Comparison of ENCODE assay signal across 2 cellular contexts in genomic region chr12:131912526-131913274, GRCh38.
TF ChIP-seq lines count a peak whose summit lies in the region.

No MANE protein-coding gene starts in this region.

TF ChIP-seq in HCT116, 20 proteins besides CTCF, POLR2A, EP300 and RAD21:
- no peak for TF ChIP-seq POLR2AphosphoS5 (IDR thresholded peaks at IDR 0.05; ENCODE audit: low read depth, low read length)
- no peak for TF ChIP-seq ZBTB33 (IDR thresholded peaks at IDR 0.05; ENCODE audit: extremely low read depth, insufficient replicate concordance, low read length)
- no peak for TF ChIP-seq CEBPB (IDR thresholded peaks at IDR 0.05; ENCODE audit: low read depth)
- no peak for TF ChIP-seq ZNF274 (IDR thresholded peaks at IDR 0.05; ENCODE audit: low read depth, low read length)
- TF ChIP-seq EZH2phosphoT487 (IDR thresholded peaks at IDR 0.05; ENCODE audit: borderline replicate concordance) = no peak
- TF ChIP-seq, protein P1, sequence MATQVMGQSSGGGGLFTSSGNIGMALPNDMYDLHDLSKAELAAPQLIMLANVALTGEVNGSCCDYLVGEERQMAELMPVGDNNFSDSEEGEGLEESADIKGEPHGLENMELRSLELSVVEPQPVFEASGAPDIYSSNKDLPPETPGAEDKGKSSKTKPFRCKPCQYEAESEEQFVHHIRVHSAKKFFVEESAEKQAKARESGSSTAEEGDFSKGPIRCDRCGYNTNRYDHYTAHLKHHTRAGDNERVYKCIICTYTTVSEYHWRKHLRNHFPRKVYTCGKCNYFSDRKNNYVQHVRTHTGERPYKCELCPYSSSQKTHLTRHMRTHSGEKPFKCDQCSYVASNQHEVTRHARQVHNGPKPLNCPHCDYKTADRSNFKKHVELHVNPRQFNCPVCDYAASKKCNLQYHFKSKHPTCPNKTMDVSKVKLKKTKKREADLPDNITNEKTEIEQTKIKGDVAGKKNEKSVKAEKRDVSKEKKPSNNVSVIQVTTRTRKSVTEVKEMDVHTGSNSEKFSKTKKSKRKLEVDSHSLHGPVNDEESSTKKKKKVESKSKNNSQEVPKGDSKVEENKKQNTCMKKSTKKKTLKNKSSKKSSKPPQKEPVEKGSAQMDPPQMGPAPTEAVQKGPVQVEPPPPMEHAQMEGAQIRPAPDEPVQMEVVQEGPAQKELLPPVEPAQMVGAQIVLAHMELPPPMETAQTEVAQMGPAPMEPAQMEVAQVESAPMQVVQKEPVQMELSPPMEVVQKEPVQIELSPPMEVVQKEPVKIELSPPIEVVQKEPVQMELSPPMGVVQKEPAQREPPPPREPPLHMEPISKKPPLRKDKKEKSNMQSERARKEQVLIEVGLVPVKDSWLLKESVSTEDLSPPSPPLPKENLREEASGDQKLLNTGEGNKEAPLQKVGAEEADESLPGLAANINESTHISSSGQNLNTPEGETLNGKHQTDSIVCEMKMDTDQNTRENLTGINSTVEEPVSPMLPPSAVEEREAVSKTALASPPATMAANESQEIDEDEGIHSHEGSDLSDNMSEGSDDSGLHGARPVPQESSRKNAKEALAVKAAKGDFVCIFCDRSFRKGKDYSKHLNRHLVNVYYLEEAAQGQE (IDR thresholded peaks at IDR 0.05; ENCODE audit: low read depth) = no peak
- no peak for TF ChIP-seq ZFX (IDR thresholded peaks at IDR 0.05)
- TF ChIP-seq EZH2 (IDR thresholded peaks at IDR 0.05) = no peak
- peak; percentile 99 for TF ChIP-seq EGR1 (IDR thresholded peaks at IDR 0.05; ENCODE audit: low read depth)
- no peak for TF ChIP-seq ELF1 (IDR thresholded peaks at IDR 0.05; ENCODE audit: borderline replicate concordance, low read depth)
- TF ChIP-seq FOSL1 (IDR thresholded peaks at IDR 0.05; ENCODE audit: low read depth) = no peak; the same call in 1 of the 2 replicates
- no peak for TF ChIP-seq SIN3A (IDR thresholded peaks at IDR 0.05; ENCODE audit: low read depth)
- TF ChIP-seq SP1 (IDR thresholded peaks at IDR 0.05; ENCODE audit: low read depth) = no peak
- TF ChIP-seq YY1 (IDR thresholded peaks at IDR 0.05; ENCODE audit: extremely low read depth, insufficient replicate concordance, low read depth, low read length) = peak; percentile 75
- TF ChIP-seq TCF7L2 (IDR thresholded peaks at IDR 0.05; ENCODE audit: borderline replicate concordance, extremely low read depth, insufficient read depth, insufficient read length) = no peak

TF ChIP-seq in WTC11, 78 proteins besides CTCF, POLR2A, EP300 and RAD21:
- TF ChIP-seq MYBL2 (CRISPR knock-in tag; IDR thresholded peaks at IDR 0.05) (no peak), TEAD1 (CRISPR knock-in tag; IDR thresholded peaks at IDR 0.05) (no peak), GTF2I (CRISPR knock-in tag; conservative IDR thresholded peaks at IDR 0.05) (no peak), NR1H2 (CRISPR knock-in tag; IDR thresholded peaks at IDR 0.05) (no peak), NFYB (CRISPR knock-in tag; conservative IDR thresholded peaks at IDR 0.05; ENCODE audit: low read depth) (no peak), GRHL2 (CRISPR knock-in tag; IDR thresholded peaks at IDR 0.05; ENCODE audit: insufficient replicate concordance, severe bottlenecking) (no peak), RELA (CRISPR knock-in tag; IDR thresholded peaks at IDR 0.05; ENCODE audit: borderline replicate concordance) (no peak), EMX1 (CRISPR knock-in tag; IDR thresholded peaks at IDR 0.05) (no peak)
- TF ChIP-seq, protein P2, sequence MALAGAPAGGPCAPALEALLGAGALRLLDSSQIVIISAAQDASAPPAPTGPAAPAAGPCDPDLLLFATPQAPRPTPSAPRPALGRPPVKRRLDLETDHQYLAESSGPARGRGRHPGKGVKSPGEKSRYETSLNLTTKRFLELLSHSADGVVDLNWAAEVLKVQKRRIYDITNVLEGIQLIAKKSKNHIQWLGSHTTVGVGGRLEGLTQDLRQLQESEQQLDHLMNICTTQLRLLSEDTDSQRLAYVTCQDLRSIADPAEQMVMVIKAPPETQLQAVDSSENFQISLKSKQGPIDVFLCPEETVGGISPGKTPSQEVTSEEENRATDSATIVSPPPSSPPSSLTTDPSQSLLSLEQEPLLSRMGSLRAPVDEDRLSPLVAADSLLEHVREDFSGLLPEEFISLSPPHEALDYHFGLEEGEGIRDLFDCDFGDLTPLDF (CRISPR knock-in tag; IDR thresholded peaks at IDR 0.05) = no peak
- TF ChIP-seq, protein P3, sequence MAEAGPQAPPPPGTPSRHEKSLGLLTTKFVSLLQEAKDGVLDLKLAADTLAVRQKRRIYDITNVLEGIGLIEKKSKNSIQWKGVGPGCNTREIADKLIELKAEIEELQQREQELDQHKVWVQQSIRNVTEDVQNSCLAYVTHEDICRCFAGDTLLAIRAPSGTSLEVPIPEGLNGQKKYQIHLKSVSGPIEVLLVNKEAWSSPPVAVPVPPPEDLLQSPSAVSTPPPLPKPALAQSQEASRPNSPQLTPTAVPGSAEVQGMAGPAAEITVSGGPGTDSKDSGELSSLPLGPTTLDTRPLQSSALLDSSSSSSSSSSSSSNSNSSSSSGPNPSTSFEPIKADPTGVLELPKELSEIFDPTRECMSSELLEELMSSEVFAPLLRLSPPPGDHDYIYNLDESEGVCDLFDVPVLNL (CRISPR knock-in tag; IDR thresholded peaks at IDR 0.05; ENCODE audit: borderline replicate concordance, low read depth) = no peak
- TF ChIP-seq, protein P4, sequence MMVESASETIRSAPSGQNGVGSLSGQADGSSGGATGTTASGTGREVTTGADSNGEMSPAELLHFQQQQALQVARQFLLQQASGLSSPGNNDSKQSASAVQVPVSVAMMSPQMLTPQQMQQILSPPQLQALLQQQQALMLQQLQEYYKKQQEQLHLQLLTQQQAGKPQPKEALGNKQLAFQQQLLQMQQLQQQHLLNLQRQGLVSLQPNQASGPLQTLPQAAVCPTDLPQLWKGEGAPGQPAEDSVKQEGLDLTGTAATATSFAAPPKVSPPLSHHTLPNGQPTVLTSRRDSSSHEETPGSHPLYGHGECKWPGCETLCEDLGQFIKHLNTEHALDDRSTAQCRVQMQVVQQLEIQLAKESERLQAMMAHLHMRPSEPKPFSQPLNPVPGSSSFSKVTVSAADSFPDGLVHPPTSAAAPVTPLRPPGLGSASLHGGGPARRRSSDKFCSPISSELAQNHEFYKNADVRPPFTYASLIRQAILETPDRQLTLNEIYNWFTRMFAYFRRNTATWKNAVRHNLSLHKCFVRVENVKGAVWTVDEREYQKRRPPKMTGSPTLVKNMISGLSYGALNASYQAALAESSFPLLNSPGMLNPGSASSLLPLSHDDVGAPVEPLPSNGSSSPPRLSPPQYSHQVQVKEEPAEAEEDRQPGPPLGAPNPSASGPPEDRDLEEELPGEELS (CRISPR knock-in tag; IDR thresholded peaks at IDR 0.05) = no peak
